8 cellular contexts compared by ENCODE assay signal in genomic region chrX:43654431-43655150, GRCh38. TPM values are rescaled to one million over a fixed set of nuclear protein-coding genes. Genes with fewer than 3 reads are reported as not detected.
DNase-seq lines count a peak whose midpoint lies in the region; ATAC-seq and TF ChIP-seq lines count a peak whose summit lies in the region.

No MANE protein-coding gene starts in this region.

- H3K79me2 ChIP-seq in GM23338 (replicated peaks; ENCODE audit: insufficient read depth): no peaks in the 10 kb centered on the region

- DNase-seq in DMS79 (lab: John Stamatoyannopoulos, UW): peak; percentile 0
- DNase-seq in GM23338 (ENCODE audit: low spot score): peak; percentile 87
- peak; percentile 64 to 78 for DNase-seq in Kasumi-1 (lab: John Stamatoyannopoulos, UW)
- DNase-seq in RPMI8226: peak; percentile 91
- DNase-seq in activated gamma-delta T cell (lab: John Stamatoyannopoulos, UW): peak; percentile 71
- peak; percentile 90 for DNase-seq in fibroblast of the aortic adventitia (ENCODE audit: low read depth)
- peak; percentile 81 for DNase-seq in stimulated activated naive CD4-positive, alpha-beta T cell treated with Interleukin-2 at 50 U/mL for 16 hours (lab: John Stamatoyannopoulos, UW)

- H3K4me2 ChIP-seq in GM23338: peak overlapping the region; percentile 83

- no peak overlapping the region for H3K27ac ChIP-seq in GM23338 (ENCODE audit: low read depth)

- peak; percentile 93 for ATAC-seq in GM23338

- H3K4me1 ChIP-seq in GM23338 (ENCODE audit: insufficient read depth): no peaks in the 10 kb centered on the region

- H3K4me3 Mint-ChIP-seq in GM23338 (peak overlapping the region; percentile 87), nephron (peak overlapping the region; percentile 86 to 93 (median 88))

- no peaks in the 10 kb centered on the region for H3K36me3 Mint-ChIP-seq in GM23338 (ENCODE audit: low read depth)
- H3K36me3 Mint-ChIP-seq in nephron (ENCODE audit: low read depth): no peaks in the 10 kb centered on the region

- H3F3A ChIP-seq in GM23338 (replicated peaks; ENCODE audit: low read depth): no peaks in the 10 kb centered on the region

- H3K4me3 ChIP-seq in GM23338 (peak overlapping the region; percentile 70), fibroblast of the aortic adventitia (ENCODE audit: low read depth, low read length) (peak overlapping the region; percentile 67)

- H3K27me3 Mint-ChIP-seq in GM23338 (ENCODE audit: insufficient read depth, low read depth, poor library complexity): peaks cover 5% of the 10 kb centered on the region
- H3K27me3 Mint-ChIP-seq in nephron (ENCODE audit: low read depth): no peaks in the 10 kb centered on the region

- H3K4me1 Mint-ChIP-seq in GM23338 (0 out of 3 replicates have a peak, but pooled peaks cover 3% of the 10 kb centered on the region), nephron (no peaks in the 10 kb centered on the region)

- H3K36me3 ChIP-seq in GM23338 (ENCODE audit: insufficient read depth): no peaks in the 10 kb centered on the region

- no peaks in the 10 kb centered on the region for H4K20me1 ChIP-seq in GM23338 (replicated peaks; ENCODE audit: insufficient read depth)

- peak overlapping the region; percentile 100 for H3K27ac Mint-ChIP-seq in GM23338
- peak overlapping the region; percentile 99 to 100 (median 100) for H3K27ac Mint-ChIP-seq in nephron

- no peaks in the 10 kb centered on the region for H3K27me3 ChIP-seq in GM23338 (ENCODE audit: insufficient read depth)

- no peak overlapping the region for H2AFZ ChIP-seq in GM23338

- TF ChIP-seq CTCF in GM23338 (conservative IDR thresholded peaks at IDR 0.05; ENCODE audit: low read depth in 2 of 2): peak in 1 of 2 experiments; percentile 16; a peak in 2 of 4 replicates
- TF ChIP-seq CTCF in fibroblast of the aortic adventitia (IDR thresholded peaks at IDR 0.05; ENCODE audit: insufficient read depth, low read length): peak; percentile 40
- TF ChIP-seq CTCF in nephron (IDR thresholded peaks at IDR 0.05; ENCODE audit: unreplicated experiment in 3 of 3): peak; percentile 25 to 33 (median 31)

- H3K9me3 Mint-ChIP-seq in GM23338: no peaks in the 10 kb centered on the region
- H3K9me3 Mint-ChIP-seq in nephron: peaks cover 5% of the 10 kb centered on the region

- no peaks in the 10 kb centered on the region for H3K9me2 ChIP-seq in GM23338 (ENCODE audit: insufficient read depth)

TF ChIP-seq in GM23338, 12 proteins besides CTCF, POLR2A, EP300 and RAD21:
- TF ChIP-seq STAT1 (IDR thresholded peaks at IDR 0.05; ENCODE audit: unreplicated experiment): no peak
- peak; percentile 92 for TF ChIP-seq CREB1 (CRISPR knock-in tag; IDR thresholded peaks at IDR 0.05; ENCODE audit: low read depth)
- no peak for TF ChIP-seq ETS1 (IDR thresholded peaks at IDR 0.05)
- TF ChIP-seq, protein P1, sequence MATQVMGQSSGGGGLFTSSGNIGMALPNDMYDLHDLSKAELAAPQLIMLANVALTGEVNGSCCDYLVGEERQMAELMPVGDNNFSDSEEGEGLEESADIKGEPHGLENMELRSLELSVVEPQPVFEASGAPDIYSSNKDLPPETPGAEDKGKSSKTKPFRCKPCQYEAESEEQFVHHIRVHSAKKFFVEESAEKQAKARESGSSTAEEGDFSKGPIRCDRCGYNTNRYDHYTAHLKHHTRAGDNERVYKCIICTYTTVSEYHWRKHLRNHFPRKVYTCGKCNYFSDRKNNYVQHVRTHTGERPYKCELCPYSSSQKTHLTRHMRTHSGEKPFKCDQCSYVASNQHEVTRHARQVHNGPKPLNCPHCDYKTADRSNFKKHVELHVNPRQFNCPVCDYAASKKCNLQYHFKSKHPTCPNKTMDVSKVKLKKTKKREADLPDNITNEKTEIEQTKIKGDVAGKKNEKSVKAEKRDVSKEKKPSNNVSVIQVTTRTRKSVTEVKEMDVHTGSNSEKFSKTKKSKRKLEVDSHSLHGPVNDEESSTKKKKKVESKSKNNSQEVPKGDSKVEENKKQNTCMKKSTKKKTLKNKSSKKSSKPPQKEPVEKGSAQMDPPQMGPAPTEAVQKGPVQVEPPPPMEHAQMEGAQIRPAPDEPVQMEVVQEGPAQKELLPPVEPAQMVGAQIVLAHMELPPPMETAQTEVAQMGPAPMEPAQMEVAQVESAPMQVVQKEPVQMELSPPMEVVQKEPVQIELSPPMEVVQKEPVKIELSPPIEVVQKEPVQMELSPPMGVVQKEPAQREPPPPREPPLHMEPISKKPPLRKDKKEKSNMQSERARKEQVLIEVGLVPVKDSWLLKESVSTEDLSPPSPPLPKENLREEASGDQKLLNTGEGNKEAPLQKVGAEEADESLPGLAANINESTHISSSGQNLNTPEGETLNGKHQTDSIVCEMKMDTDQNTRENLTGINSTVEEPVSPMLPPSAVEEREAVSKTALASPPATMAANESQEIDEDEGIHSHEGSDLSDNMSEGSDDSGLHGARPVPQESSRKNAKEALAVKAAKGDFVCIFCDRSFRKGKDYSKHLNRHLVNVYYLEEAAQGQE (IDR thresholded peaks at IDR 0.05; ENCODE audit: unreplicated experiment): no peak
- TF ChIP-seq EZH2phosphoT487 (IDR thresholded peaks at IDR 0.05; ENCODE audit: unreplicated experiment): no peak
- peak; percentile 41; the same call in 1 of the 2 replicates for TF ChIP-seq POLR2AphosphoS5 (IDR thresholded peaks at IDR 0.05; ENCODE audit: low read depth)
- no peak for TF ChIP-seq ZNF331 (CRISPR knock-in tag; IDR thresholded peaks at IDR 0.05; ENCODE audit: low read depth)
- TF ChIP-seq NANOG (IDR thresholded peaks at IDR 0.05; ENCODE audit: borderline replicate concordance): no peak

RNA-seq across cellular contexts. Expression of gene MAOA, which starts 1.5 kb away (rescaled TPM):
- 5.2 and 6.1 TPM in 2 replicates for total RNA-seq in GM23338 (2014; rRNA removed; shearing (Covaris generic))
- polyA plus RNA-seq in GM23338 (2016; fragmentation: Nextera tagmentation; extraction: Ambion mirVana): 1.7 and 3.2 TPM in 2 replicates
- total RNA-seq in fibroblast of the aortic adventitia (ENCODE audit: low replicate concordance): 4.7 and 9.6 TPM in 2 replicates

Comparison
In these comparisons a context has a peak if more than half of its experiments do, and no peak if none do; other contexts are left out.
1. DNase-seq: peak in every context shown above with its lines; median percentile 91 in RPMI8226; 90 in fibroblast of the aortic adventitia; 87 in GM23338; 81 in stimulated activated naive CD4-positive, alpha-beta T cell treated with Interleukin-2 at 50 U/mL for 16 hours; 71 in Kasumi-1; 71 in activated gamma-delta T cell; 0 in DMS79.